In the genomic region with DNA sequence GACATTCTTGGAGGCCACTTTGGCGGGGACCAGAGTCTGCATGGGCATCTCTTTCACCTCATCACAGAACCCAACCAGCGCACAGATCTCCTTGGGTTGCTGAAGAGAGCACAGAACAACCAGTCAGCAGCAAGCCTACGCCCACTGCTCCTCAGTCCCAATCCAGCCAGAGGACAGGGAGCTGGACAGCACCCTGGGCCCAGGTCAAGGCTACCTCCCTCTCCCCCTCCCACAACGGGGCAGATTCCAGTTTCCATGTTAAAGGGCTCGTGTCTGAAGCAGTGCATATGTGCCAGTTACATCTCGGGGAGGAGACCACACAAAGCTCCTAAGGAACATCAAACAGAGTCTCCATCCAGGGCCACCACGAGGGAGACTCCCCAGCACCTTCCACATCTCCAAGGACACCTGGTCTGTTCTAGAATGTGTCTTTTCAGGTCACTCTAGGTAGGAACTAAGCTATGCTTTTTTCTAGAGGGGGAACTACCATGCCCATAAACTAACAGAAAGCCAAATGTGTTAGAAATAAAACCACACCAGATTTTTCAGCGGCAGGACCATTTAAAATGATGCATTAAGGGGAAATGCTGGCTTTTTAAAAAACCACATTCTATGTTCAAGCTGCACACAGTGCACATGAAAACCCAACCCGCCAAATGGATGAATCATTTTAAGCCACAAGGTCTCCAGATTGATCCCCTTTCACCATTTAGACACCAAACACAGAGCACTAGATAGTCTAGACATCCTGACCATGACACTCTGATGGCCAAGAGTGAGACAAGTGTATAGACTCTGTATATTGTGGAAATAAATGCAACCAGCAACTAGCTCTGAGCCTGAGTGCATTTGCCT, we compare ENCODE assay signal across 15 cellular contexts. TPM values are rescaled to one million over a fixed set of nuclear protein-coding genes. Genes with fewer than 3 reads are reported as not detected.
A peak's percentile ranks its signal among the peaks of the same experiment; 100 is the strongest.
DNase-seq lines count a peak whose midpoint lies in the region; ATAC-seq and TF ChIP-seq lines count a peak whose summit lies in the region.
"Had no signal": no experiment of that assay in that cellular context is flagged by ENCODE, and none has a peak within 500 bp of the region (broad histone marks: within the 10 kb centered on the region; RNA-seq: fewer than 3 reads in every experiment).

No MANE protein-coding gene starts in this region.

- no peak for TF ChIP-seq POLR2A in suprapubic skin (IDR thresholded peaks at IDR 0.05)

- DNase-seq in AG10803 (ENCODE audit: low read depth) (peak; percentile 69), ELR (ENCODE audit: low read depth) (peak; percentile 47), fibroblast of peridontal ligament (ENCODE audit: extremely low read depth) (peak; percentile 29), suprapubic skin (ENCODE audit: low spot score in 2 of 2) (no peak)
- peak; percentile 14 for DNase-seq in T-helper 2 cell treated with Interferon-gamma antibody and Interleukin-4, amounts not matched to agents 5 μg/mL and 100 μg/mL, for 36 hours (ENCODE audit: low spot score)
- DNase-seq: activated CD8-positive, alpha-beta memory T cell treated with anti-CD3 and anti-CD28 coated beads for 24 hours; amygdala; effector CD4-positive, alpha-beta T cell; NCI-H1092 treated with DMSO at 0.1 percent for 48 hours; NCI-H345; right lobe of liver had no signal

- 57% methylated on average over 4 of the region's 9 CpGs for WGBS in suprapubic skin

- H3K27ac Mint-ChIP-seq in T-helper 2 cell treated with Interferon-gamma antibody and Interleukin-4, amounts not matched to agents 5 μg/mL and 100 μg/mL, for 36 hours = no peak overlapping the region

- no peak overlapping the region for H3K4me3 Mint-ChIP-seq in T-helper 2 cell treated with Interferon-gamma antibody and Interleukin-4, amounts not matched to agents 5 μg/mL and 100 μg/mL, for 36 hours

- H3K36me3 ChIP-seq in suprapubic skin = peaks cover 98% of the 10 kb centered on the region

- no peak for TF ChIP-seq CTCF in AG10803 (conservative IDR thresholded peaks at IDR 0.05; ENCODE audit: low read length)
- TF ChIP-seq CTCF in suprapubic skin (IDR thresholded peaks at IDR 0.05) = no peak

- ATAC-seq in HG03095 (IDR thresholded peaks at IDR 0.05; ENCODE audit: unreplicated experiment) (no peak), SK-N-SH treated with all-trans-retinoic acid at 6 μM for 48 hours (no peak), GM21737 (IDR thresholded peaks at IDR 0.05; ENCODE audit: unreplicated experiment) (no peak)
- ATAC-seq: right lobe of liver had no signal

- no peaks in the 10 kb centered on the region for H3K27me3 ChIP-seq in suprapubic skin
- H3K27me3 ChIP-seq: BLaER1, right lobe of liver had no signal

- peaks cover 8% of the 10 kb centered on the region for H3K4me1 ChIP-seq in suprapubic skin
- H3K4me1 ChIP-seq: right lobe of liver had no signal

- no peak for TF ChIP-seq EP300 in suprapubic skin (IDR thresholded peaks at IDR 0.05)

- H3K27ac ChIP-seq in suprapubic skin = no peak overlapping the region
- H3K27ac ChIP-seq: BLaER1, right lobe of liver had no signal

- no peaks in the 10 kb centered on the region for H3K9me3 ChIP-seq in suprapubic skin
- H3K9me3 ChIP-seq: BLaER1, right lobe of liver had no signal

- peaks cover 10% of the 10 kb centered on the region for H3K4me1 Mint-ChIP-seq in T-helper 2 cell treated with Interferon-gamma antibody and Interleukin-4, amounts not matched to agents 5 μg/mL and 100 μg/mL, for 36 hours (ENCODE audit: low read depth)

- no peak overlapping the region for H3K4me3 ChIP-seq in AG10803 (ENCODE audit: low read length)
- no peak overlapping the region for H3K4me3 ChIP-seq in suprapubic skin
- H3K4me3 ChIP-seq: BLaER1, right lobe of liver had no signal

- peaks cover 42% of the 10 kb centered on the region for H3K36me3 Mint-ChIP-seq in T-helper 2 cell treated with Interferon-gamma antibody and Interleukin-4, amounts not matched to agents 5 μg/mL and 100 μg/mL, for 36 hours (ENCODE audit: low read depth)

- H3K27me3 Mint-ChIP-seq in T-helper 2 cell treated with Interferon-gamma antibody and Interleukin-4, amounts not matched to agents 5 μg/mL and 100 μg/mL, for 36 hours (ENCODE audit: low read depth) = no peaks in the 10 kb centered on the region

- no peaks in the 10 kb centered on the region for H3K9me3 Mint-ChIP-seq in T-helper 2 cell treated with Interferon-gamma antibody and Interleukin-4, amounts not matched to agents 5 μg/mL and 100 μg/mL, for 36 hours

TF ChIP-seq in SK-N-SH treated with all-trans-retinoic acid at 6 μM for 48 hours, 23 proteins besides CTCF, POLR2A, EP300 and RAD21:
- TF ChIP-seq ZFP30 (CRISPR knock-in tag; IDR thresholded peaks at IDR 0.05) (no peak), OSR1 (CRISPR knock-in tag; IDR thresholded peaks at IDR 0.05) (no peak), RARB (CRISPR knock-in tag; IDR thresholded peaks at IDR 0.05) (no peak), ARNTL (CRISPR knock-in tag; IDR thresholded peaks at IDR 0.05; ENCODE audit: borderline replicate concordance, low read depth) (no peak), ESRRG (CRISPR knock-in tag; IDR thresholded peaks at IDR 0.05) (no peak), BACH2 (CRISPR knock-in tag; IDR thresholded peaks at IDR 0.05; ENCODE audit: borderline replicate concordance) (no peak)
- TF ChIP-seq, protein P1, sequence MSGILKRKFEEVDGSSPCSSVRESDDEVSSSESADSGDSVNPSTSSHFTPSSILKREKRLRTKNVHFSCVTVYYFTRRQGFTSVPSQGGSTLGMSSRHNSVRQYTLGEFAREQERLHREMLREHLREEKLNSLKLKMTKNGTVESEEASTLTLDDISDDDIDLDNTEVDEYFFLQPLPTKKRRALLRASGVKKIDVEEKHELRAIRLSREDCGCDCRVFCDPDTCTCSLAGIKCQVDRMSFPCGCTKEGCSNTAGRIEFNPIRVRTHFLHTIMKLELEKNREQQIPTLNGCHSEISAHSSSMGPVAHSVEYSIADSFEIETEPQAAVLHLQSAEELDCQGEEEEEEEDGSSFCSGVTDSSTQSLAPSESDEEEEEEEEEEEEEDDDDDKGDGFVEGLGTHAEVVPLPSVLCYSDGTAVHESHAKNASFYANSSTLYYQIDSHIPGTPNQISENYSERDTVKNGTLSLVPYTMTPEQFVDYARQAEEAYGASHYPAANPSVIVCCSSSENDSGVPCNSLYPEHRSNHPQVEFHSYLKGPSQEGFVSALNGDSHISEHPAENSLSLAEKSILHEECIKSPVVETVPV (CRISPR knock-in tag; IDR thresholded peaks at IDR 0.05) = no peak

RNA-seq across cellular contexts. Expression of a gene that starts 28.9 kb away (rescaled TPM):
- 100 to 1,000 TPM; 391 to 548 (median 468) TPM for total RNA-seq in suprapubic skin

RNA-seq across cellular contexts. Expression of a gene that starts 48.8 kb away (rescaled TPM):
- 10 to 100 TPM; 16.3 to 50.7 (median 33.6) TPM for total RNA-seq in suprapubic skin

Comparison
In these comparisons a context has a peak if more than half of its experiments do, and no peak if none do; other contexts are left out.
1. DNase-seq: peak in AG10803 (single experiment), ELR (single experiment), T-helper 2 cell treated with Interferon-gamma antibody and Interleukin-4, amounts not matched to agents 5 μg/mL and 100 μg/mL, for 36 hours (single experiment) and fibroblast of peridontal ligament (single experiment); none in suprapubic skin (0 of 2).